In genomic region chr17:48107137-48108055, GRCh38 we compare ENCODE assay signal across 1 cellular context.
TF ChIP-seq lines count a peak whose summit lies in the region.

Gene SNX11, plus strand, starts transcription at chr17:48107766. Its CDS starts 4,278 bp downstream, at chr17:48112044.

TF ChIP-seq in GM12878, 131 proteins besides CTCF, POLR2A, EP300 and RAD21 (continued from another document and continues in another):
- TF ChIP-seq E4F1 (IDR thresholded peaks at IDR 0.05; ENCODE audit: borderline replicate concordance, partially characterized antibody): peak; percentile 37
- peak; percentile 41; the same call in 1 of the 2 replicates for TF ChIP-seq CHD2 (IDR thresholded peaks at IDR 0.05; ENCODE audit: borderline replicate concordance, low read depth, low read length)
- peak; percentile 78; the same call in 1 of the 2 replicates for TF ChIP-seq NKRF (conservative IDR thresholded peaks at IDR 0.05)
- TF ChIP-seq PML (IDR thresholded peaks at IDR 0.05; ENCODE audit: low read length): peak; percentile 86; the same call in 1 of the 2 replicates
- no peak for TF ChIP-seq CBX5 (IDR thresholded peaks at IDR 0.05; ENCODE audit: low read depth)
- peak; percentile 79 for TF ChIP-seq PBX3 (IDR thresholded peaks at IDR 0.05; ENCODE audit: insufficient replicate concordance, low read depth, low read length)
- TF ChIP-seq CREB1 (IDR thresholded peaks at IDR 0.05; ENCODE audit: low read depth): 0 out of 2 replicates have a peak, but pooled peaks have one; percentile 49
- TF ChIP-seq BACH1 (IDR thresholded peaks at IDR 0.05; ENCODE audit: borderline replicate concordance): peak; percentile 44
- no peak for TF ChIP-seq NFYA (IDR thresholded peaks at IDR 0.05; ENCODE audit: borderline replicate concordance, low read depth, low read length)
- TF ChIP-seq ETV6 (conservative IDR thresholded peaks at IDR 0.05 in 1 of 2, IDR thresholded peaks at IDR 0.05 in 1 of 2; ENCODE audit: borderline replicate concordance in 1 of 2, low read depth in 1 of 2): no peak
- TF ChIP-seq TBL1XR1 (IDR thresholded peaks at IDR 0.05; ENCODE audit: low read depth, low read length): no peak
- TF ChIP-seq IRF3 (IDR thresholded peaks at IDR 0.05): peak; percentile 55; the same call in 1 of the 2 replicates
- no peak for TF ChIP-seq RAD51 (IDR thresholded peaks at IDR 0.05)
- TF ChIP-seq PAX8 (IDR thresholded peaks at IDR 0.05): no peak
- peak; percentile 31; the same call in 1 of the 2 replicates for TF ChIP-seq SMARCA5 (IDR thresholded peaks at IDR 0.05)
- TF ChIP-seq TCF3 (IDR thresholded peaks at IDR 0.05; ENCODE audit: borderline replicate concordance, insufficient read depth, low read depth, low read length): peak; percentile 67; the same call in 1 of the 2 replicates
- no peak for TF ChIP-seq SIX5 (IDR thresholded peaks at IDR 0.05; ENCODE audit: low read depth, low read length, severe bottlenecking)
- peak; percentile 69 for TF ChIP-seq SMAD5 (IDR thresholded peaks at IDR 0.05; ENCODE audit: low read depth)
- TF ChIP-seq SP1 (IDR thresholded peaks at IDR 0.05; ENCODE audit: low read depth, low read length): peak; percentile 90
- peak in 1 of 2 experiments; percentile 94; a peak in 2 of 3 replicates for TF ChIP-seq EGR1 (IDR thresholded peaks at IDR 0.05; ENCODE audit: borderline replicate concordance in 1 of 2, low read depth in 2 of 2, low read length in 2 of 2)
- TF ChIP-seq ZNF24 (IDR thresholded peaks at IDR 0.05): no peak
- TF ChIP-seq CBX3 (IDR thresholded peaks at IDR 0.05; ENCODE audit: borderline replicate concordance, low read depth): no peak
- TF ChIP-seq ASH2L (IDR thresholded peaks at IDR 0.05; ENCODE audit: borderline replicate concordance, low read depth): peak; percentile 41; the same call in 1 of the 2 replicates
- TF ChIP-seq YY1 (IDR thresholded peaks at IDR 0.05; ENCODE audit: low read depth, low read length): peak; percentile 38; the same call in 1 of the 2 replicates
- peak; percentile 22 for TF ChIP-seq SMAD1 (IDR thresholded peaks at IDR 0.05; ENCODE audit: low read depth, partially characterized antibody)
- TF ChIP-seq PKNOX1 (IDR thresholded peaks at IDR 0.05): peak; percentile 95
- no peak for TF ChIP-seq CEBPB (IDR thresholded peaks at IDR 0.05; ENCODE audit: borderline replicate concordance in 1 of 2, low read depth in 2 of 2, low read length in 2 of 2)
- peak; percentile 32 for TF ChIP-seq SKIL (IDR thresholded peaks at IDR 0.05; ENCODE audit: low read depth, poor library complexity, severe bottlenecking)
- no peak for TF ChIP-seq ZBTB4 (CRISPR knock-in tag; IDR thresholded peaks at IDR 0.05)
- no peak for TF ChIP-seq ZBTB11 (CRISPR knock-in tag; IDR thresholded peaks at IDR 0.05)
- TF ChIP-seq NR2F1 (conservative IDR thresholded peaks at IDR 0.05): peak; percentile 12; the same call in 1 of the 2 replicates
- TF ChIP-seq MYB (IDR thresholded peaks at IDR 0.05; ENCODE audit: borderline replicate concordance, low read depth, low read length): no peak
- TF ChIP-seq RFX5 (IDR thresholded peaks at IDR 0.05; ENCODE audit: low read depth, low read length): peak; percentile 66; the same call in 1 of the 2 replicates
- peak; percentile 36; the same call in 1 of the 2 replicates for TF ChIP-seq ATF7 (IDR thresholded peaks at IDR 0.05; ENCODE audit: low read depth)
- TF ChIP-seq GABPA (IDR thresholded peaks at IDR 0.05; ENCODE audit: low read depth): peak; percentile 87
- peak; percentile 45 to 53; a peak in 3 of 4 replicates for TF ChIP-seq IKZF2 (IDR thresholded peaks at IDR 0.05)
- no peak for TF ChIP-seq USF1 (IDR thresholded peaks at IDR 0.05; ENCODE audit: borderline replicate concordance, extremely low read length, insufficient read depth, low read depth, low read length)
- TF ChIP-seq LARP7 (IDR thresholded peaks at IDR 0.05): peak; percentile 38; the same call in 1 of the 2 replicates
- TF ChIP-seq RUNX3 (IDR thresholded peaks at IDR 0.05; ENCODE audit: low read length): 0 out of 2 replicates have a peak, but pooled peaks have one; percentile 13
- TF ChIP-seq CBFB (IDR thresholded peaks at IDR 0.05; ENCODE audit: low read depth): 0 out of 2 replicates have a peak, but pooled peaks have one; percentile 31
- no peak for TF ChIP-seq DPF2 (IDR thresholded peaks at IDR 0.05)
- TF ChIP-seq NBN (IDR thresholded peaks at IDR 0.05): peak; percentile 75
- peak; percentile 35 for TF ChIP-seq FOS (IDR thresholded peaks at IDR 0.05; ENCODE audit: borderline replicate concordance, extremely low read depth, insufficient read length)
- TF ChIP-seq RBBP5 (conservative IDR thresholded peaks at IDR 0.05): no peak
